15 cellular contexts compared by ENCODE assay signal in the genomic region with DNA sequence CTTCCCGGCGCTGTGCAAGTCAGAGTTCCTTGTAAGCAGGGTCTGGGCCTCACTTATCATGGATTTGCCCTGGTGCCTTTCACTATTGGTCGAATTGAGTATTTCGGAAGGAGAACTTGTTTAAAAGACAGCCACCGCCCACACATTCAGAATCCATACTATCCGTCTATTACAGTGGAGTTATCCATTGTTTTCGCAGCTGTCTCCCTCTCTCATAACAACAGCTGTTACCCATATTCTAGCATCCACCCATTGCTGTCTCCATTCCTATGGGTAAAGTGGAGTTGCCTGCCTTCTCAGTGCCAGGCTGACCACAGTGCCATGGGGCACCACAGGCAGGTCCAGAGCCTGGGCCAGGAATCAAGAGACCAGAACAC. TPM values are rescaled to one million over a fixed set of nuclear protein-coding genes. Genes with fewer than 3 reads are reported as not detected.
DNase-seq lines count a peak whose midpoint lies in the region; ATAC-seq, FAIRE-seq and TF ChIP-seq lines count a peak whose summit lies in the region.
"Had no signal": no experiment of that assay in that cellular context is flagged by ENCODE, and none has a peak within 500 bp of the region (broad histone marks: within the 10 kb centered on the region; RNA-seq: fewer than 3 reads in every experiment).

No MANE protein-coding gene starts in this region.

- no peaks in the 10 kb centered on the region for H3K9me3 ChIP-seq in CD8-positive, alpha-beta T cell (ENCODE audit: low read length)
- H3K9me3 ChIP-seq in A673 (ENCODE audit: low read depth, low read length, poor library complexity, severe bottlenecking) (no peaks in the 10 kb centered on the region), gastroesophageal sphincter (no peaks in the 10 kb centered on the region)

- H3K4me3 ChIP-seq in CD8-positive, alpha-beta T cell (ENCODE audit: low read depth, low read length), result peak overlapping the region; percentile 16
- no peak overlapping the region for H3K4me3 ChIP-seq in A673 (ENCODE audit: low read depth, low read length, poor library complexity, severe bottlenecking)
- no peak overlapping the region for H3K4me3 ChIP-seq in gastroesophageal sphincter
- H3K4me3 ChIP-seq: GM23338 had no signal

- no peaks in the 10 kb centered on the region for H3K36me3 ChIP-seq in CD8-positive, alpha-beta T cell (ENCODE audit: insufficient read depth, low read length)
- H3K36me3 ChIP-seq in A673 (ENCODE audit: insufficient read depth, low read length, poor library complexity, severe bottlenecking) (peaks cover 7% of the 10 kb centered on the region), gastroesophageal sphincter (peaks cover 0 to 84% of the 10 kb centered on the region in 2 donors)

- FAIRE-seq in HTR-8/SVneo (lab: Jason Lieb, UNC), result no peak
- FAIRE-seq: D721Med had no signal

- H3K9me3 Mint-ChIP-seq in CD8-positive, alpha-beta T cell, result no peaks in the 10 kb centered on the region
- no peaks in the 10 kb centered on the region for H3K9me3 Mint-ChIP-seq in activated naive CD8-positive, alpha-beta T cell treated with anti-CD3 and anti-CD28 coated beads, Interleukin-2, amount 50 U/mL, for 24 hours
- no peaks in the 10 kb centered on the region for H3K9me3 Mint-ChIP-seq in natural killer cell
- H3K9me3 Mint-ChIP-seq in stimulated activated naive B cell treated with anti-CD40 and anti-IgM and Interleukin-4, amounts not matched to agents 10 μg/mL and 1 μg/mL and 100 μg/mL, for 72 hours, result no peaks in the 10 kb centered on the region
- H3K9me3 Mint-ChIP-seq: GM23338, WTC11 had no signal

- 84 to 90% methylated on average over 3 to 7 of the region's 7 CpGs for WGBS in gastroesophageal sphincter (ENCODE audit: low coverage in 1 of 2), 2 donors

- no peaks in the 10 kb centered on the region for H3K27me3 ChIP-seq in CD8-positive, alpha-beta T cell (ENCODE audit: insufficient read depth, low read length)
- H3K27me3 ChIP-seq in A673 (replicated peaks; ENCODE audit: insufficient read depth, low read depth, low read length, poor library complexity) (no peaks in the 10 kb centered on the region), gastroesophageal sphincter (no peaks in the 10 kb centered on the region)

- peak overlapping the region; percentile 91 for H3K27ac Mint-ChIP-seq in CD8-positive, alpha-beta T cell
- H3K27ac Mint-ChIP-seq in activated naive CD8-positive, alpha-beta T cell treated with anti-CD3 and anti-CD28 coated beads, Interleukin-2, amount 50 U/mL, for 24 hours, result peak overlapping the region; percentile 53
- peak overlapping the region; percentile 19 to 64 for H3K27ac Mint-ChIP-seq in natural killer cell
- H3K27ac Mint-ChIP-seq in stimulated activated naive B cell treated with anti-CD40 and anti-IgM and Interleukin-4, amounts not matched to agents 10 μg/mL and 1 μg/mL and 100 μg/mL, for 72 hours, result no peak overlapping the region
- H3K27ac Mint-ChIP-seq: GM23338, WTC11 had no signal

- no peak for TF ChIP-seq EP300 in gastroesophageal sphincter (IDR thresholded peaks at IDR 0.05)

- peaks cover 5% of the 10 kb centered on the region for H3K36me3 Mint-ChIP-seq in CD8-positive, alpha-beta T cell
- H3K36me3 Mint-ChIP-seq in activated naive CD8-positive, alpha-beta T cell treated with anti-CD3 and anti-CD28 coated beads, Interleukin-2, amount 50 U/mL, for 24 hours (ENCODE audit: low read depth), result peaks cover 34% of the 10 kb centered on the region
- no peaks in the 10 kb centered on the region for H3K36me3 Mint-ChIP-seq in natural killer cell
- H3K36me3 Mint-ChIP-seq in stimulated activated naive B cell treated with anti-CD40 and anti-IgM and Interleukin-4, amounts not matched to agents 10 μg/mL and 1 μg/mL and 100 μg/mL, for 72 hours, result peaks cover 26 to 50% of the 10 kb centered on the region in 2 donors

- no peak overlapping the region for H3K27ac ChIP-seq in CD8-positive, alpha-beta T cell (ENCODE audit: low read depth, low read length)
- H3K27ac ChIP-seq in A673 (ENCODE audit: low read depth, low read length, poor library complexity, severe bottlenecking) (no peak overlapping the region), gastroesophageal sphincter (no peak overlapping the region)

- peaks cover 36% of the 10 kb centered on the region for H3K4me1 Mint-ChIP-seq in CD8-positive, alpha-beta T cell (ENCODE audit: low read depth)
- H3K4me1 Mint-ChIP-seq in activated naive CD8-positive, alpha-beta T cell treated with anti-CD3 and anti-CD28 coated beads, Interleukin-2, amount 50 U/mL, for 24 hours, result peaks cover 31% of the 10 kb centered on the region
- H3K4me1 Mint-ChIP-seq in natural killer cell, result peaks cover 16 to 22% of the 10 kb centered on the region in 2 donors
- peaks cover 0 to 9% of the 10 kb centered on the region in 2 donors for H3K4me1 Mint-ChIP-seq in stimulated activated naive B cell treated with anti-CD40 and anti-IgM and Interleukin-4, amounts not matched to agents 10 μg/mL and 1 μg/mL and 100 μg/mL, for 72 hours
- H3K4me1 Mint-ChIP-seq: WTC11 had no signal

- ATAC-seq in CD8-positive, alpha-beta T cell, result no peak
- ATAC-seq in activated naive CD8-positive, alpha-beta T cell treated with anti-CD3 and anti-CD28 coated beads, Interleukin-2, amount 50 U/mL, for 24 hours, result no peak
- ATAC-seq in natural killer cell, result no peak
- no peak for ATAC-seq in stimulated activated naive B cell treated with anti-CD40 and anti-IgM and Interleukin-4, amounts not matched to agents 10 μg/mL and 1 μg/mL and 100 μg/mL, for 72 hours (replicated peaks)
- no peak for ATAC-seq in gastroesophageal sphincter
- ATAC-seq: GM23338, WTC11 had no signal

- DNase-seq in CD8-positive, alpha-beta T cell, result no peak
- DNase-seq in LHCN-M2 (ENCODE audit: low read depth) (peak; percentile 99), natural killer cell (no peak), HTR-8/SVneo (ENCODE audit: insufficient read length, low spot score) (no peak), A673 (ENCODE audit: low spot score) (no peak)
- DNase-seq in activated naive CD8-positive, alpha-beta T cell treated with anti-CD3 and anti-CD28 coated beads, Interleukin-2, amount 50 U/mL, for 24 hours, result no peak
- no peak for DNase-seq in stimulated activated naive B cell treated with anti-CD40 and anti-IgM and Interleukin-4, amounts not matched to agents 10 μg/mL and 1 μg/mL and 100 μg/mL, for 72 hours
- DNase-seq: activated gamma-delta T cell, MM.1S, NCI-H526, retina had no signal

- H3K4me3 Mint-ChIP-seq in CD8-positive, alpha-beta T cell, result peak overlapping the region; percentile 61
- H3K4me3 Mint-ChIP-seq in activated naive CD8-positive, alpha-beta T cell treated with anti-CD3 and anti-CD28 coated beads, Interleukin-2, amount 50 U/mL, for 24 hours, result no peak overlapping the region
- no peak overlapping the region for H3K4me3 Mint-ChIP-seq in natural killer cell
- H3K4me3 Mint-ChIP-seq in stimulated activated naive B cell treated with anti-CD40 and anti-IgM and Interleukin-4, amounts not matched to agents 10 μg/mL and 1 μg/mL and 100 μg/mL, for 72 hours, result no peak overlapping the region
- H3K4me3 Mint-ChIP-seq: GM23338, WTC11 had no signal

- TF ChIP-seq CTCF in CD8-positive, alpha-beta T cell (IDR thresholded peaks at IDR 0.05), result no peak
- TF ChIP-seq CTCF in natural killer cell (IDR thresholded peaks at IDR 0.05), result no peak
- TF ChIP-seq CTCF in A673 (conservative IDR thresholded peaks at IDR 0.05; ENCODE audit: low read depth, low read length), result no peak
- TF ChIP-seq CTCF in gastroesophageal sphincter (IDR thresholded peaks at IDR 0.05), result no peak

- H3K4me1 ChIP-seq in CD8-positive, alpha-beta T cell (ENCODE audit: insufficient read depth, low read length), result peaks cover 30% of the 10 kb centered on the region
- H3K4me1 ChIP-seq in A673 (ENCODE audit: insufficient read depth, low read length, poor library complexity, severe bottlenecking) (peaks cover 9% of the 10 kb centered on the region), gastroesophageal sphincter (peaks cover 0 to 25% (median 3%) of the 10 kb centered on the region in 3 donors)

- POLR2A ChIA-PET in CD8-positive, alpha-beta T cell (lab: Charles Lee), result interaction anchor here (0.7 to 2.0 kb wide), 3 partner anchors 9 to 27 kb away, joined by 3 to 6 read pairs (median 3); no protein-coding TSS in a partner anchor
- POLR2A ChIA-PET in A673 (lab: Charles Lee; ENCODE audit: low non-redundant PET), result no interaction called here

- no TSS peak for BruUV-seq in A673 (replicated peaks; lab: Mats Ljungman, UMichigan)

- H3K27me3 Mint-ChIP-seq in CD8-positive, alpha-beta T cell (ENCODE audit: low read depth), result no peaks in the 10 kb centered on the region
- H3K27me3 Mint-ChIP-seq in activated naive CD8-positive, alpha-beta T cell treated with anti-CD3 and anti-CD28 coated beads, Interleukin-2, amount 50 U/mL, for 24 hours, result no peaks in the 10 kb centered on the region
- no peaks in the 10 kb centered on the region for H3K27me3 Mint-ChIP-seq in natural killer cell (ENCODE audit: low read depth in 2 of 2)
- H3K27me3 Mint-ChIP-seq in stimulated activated naive B cell treated with anti-CD40 and anti-IgM and Interleukin-4, amounts not matched to agents 10 μg/mL and 1 μg/mL and 100 μg/mL, for 72 hours, result no peaks in the 10 kb centered on the region

- CTCF ChIA-PET in CD8-positive, alpha-beta T cell (lab: Charles Lee), result no interaction called here
- CTCF ChIA-PET in A673 (lab: Charles Lee), result no interaction called here

- TF ChIP-seq POLR2A in gastroesophageal sphincter (IDR thresholded peaks at IDR 0.05), result no peak

- intact Hi-C loops in CD8-positive, alpha-beta T cell (cut with DNase I, micrococcal nuclease), result no loop called here
- intact Hi-C loops in natural killer cell (cut with micrococcal nuclease), result no loop called here
- intact Hi-C loops in A673 (cut with micrococcal nuclease; ENCODE audit: unreplicated experiment), result no loop called here

RNA-seq across cellular contexts. Expression of gene FAXDC2, which starts 20.2 kb away (rescaled TPM):
- total RNA-seq in CD8-positive, alpha-beta T cell, result under 1 TPM; 0.28 to 0.38 TPM
- total RNA-seq in LHCN-M2 (2014; rRNA removed) (22.0 and 25.4 TPM in 2 replicates), natural killer cell (1 to 10 TPM in 2 of 3 donors, under 1 TPM in 1; 0.48 to 2.9 (median 1.4) TPM), A673 (2021) (0.44 TPM in 1 of 2 replicates, not detected in the other), gastroesophageal sphincter (10 to 100 TPM; 26.6 to 75.5 (median 46.4) TPM)
- polyA plus RNA-seq in LHCN-M2 (2012), result 18.4 TPM

RNA-seq across cellular contexts. Expression of gene CNOT8, which starts 28.2 kb away (rescaled TPM):
- total RNA-seq in CD8-positive, alpha-beta T cell, result 100 to 1,000 TPM; 139 to 145 TPM
- total RNA-seq in LHCN-M2 (2014; rRNA removed) (73.5 and 85.7 TPM in 2 replicates), natural killer cell (100 to 1,000 TPM; 115 to 128 (median 124) TPM), A673 (2021) (45.2 and 50.2 TPM in 2 replicates), gastroesophageal sphincter (10 to 100 TPM; 53.6 to 71.5 (median 61.5) TPM)
- polyA plus RNA-seq in LHCN-M2 (2012), result 27.9 TPM
